In genomic region chr3:5309602-5310001, GRCh38 we compare ENCODE assay signal across 23 cellular contexts.
A peak's percentile ranks its signal among the peaks of the same experiment; 100 is the strongest.
DNase-seq lines count a peak whose midpoint lies in the region; ATAC-seq and TF ChIP-seq lines count a peak whose summit lies in the region.
"Had no signal": no experiment of that assay in that cellular context is flagged by ENCODE, and none has a peak within 500 bp of the region (broad histone marks: within the 10 kb centered on the region; RNA-seq: fewer than 3 reads in every experiment).

No MANE protein-coding gene starts in this region.

- H3K4me3 Mint-ChIP-seq in natural killer cell treated with Interleukin-12 subunit alpha and Interleukin-12 subunit beta and Interleukin-15 and Interleukin-18, amount 100 ng/mL, for 72 hours: no peak overlapping the region
- H3K4me3 Mint-ChIP-seq: B cell; CD14-positive monocyte; CD4-positive, alpha-beta memory T cell; CD4-positive, CD25-positive, alpha-beta regulatory T cell; CD8-positive, alpha-beta memory T cell had no signal

- peak; percentile 62 for ATAC-seq in left colon
- ATAC-seq in natural killer cell treated with Interleukin-12 subunit alpha and Interleukin-12 subunit beta and Interleukin-15 and Interleukin-18, amount 100 ng/mL, for 72 hours: no peak
- ATAC-seq: GM12878 had no signal

- intact Hi-C loops in left colon (cut with DNase I, micrococcal nuclease): no loop called here

- TF ChIP-seq CTCF in 22Rv1 (IDR thresholded peaks at IDR 0.05) (no peak), VCaP (conservative IDR thresholded peaks at IDR 0.05) (no peak)

- peak overlapping the region; percentile 77 for H3K27ac ChIP-seq in 22Rv1
- H3K27ac ChIP-seq in VCaP: peak overlapping the region; percentile 68
- H3K27ac ChIP-seq: BLaER1 treated with 17β-estradiol and CSF1 and Interleukin-3, amounts not matched to agents 10 nM and 100 nM had no signal

- no peak overlapping the region for H3K27ac Mint-ChIP-seq in natural killer cell treated with Interleukin-12 subunit alpha and Interleukin-12 subunit beta and Interleukin-15 and Interleukin-18, amount 100 ng/mL, for 72 hours
- H3K27ac Mint-ChIP-seq: B cell; CD14-positive monocyte; CD4-positive, alpha-beta memory T cell; CD4-positive, CD25-positive, alpha-beta regulatory T cell; CD8-positive, alpha-beta memory T cell had no signal

- H3K36me3 Mint-ChIP-seq in natural killer cell treated with Interleukin-12 subunit alpha and Interleukin-12 subunit beta and Interleukin-15 and Interleukin-18, amount 100 ng/mL, for 72 hours: no peaks in the 10 kb centered on the region
- H3K36me3 Mint-ChIP-seq: CD14-positive monocyte; CD4-positive, alpha-beta memory T cell; CD4-positive, CD25-positive, alpha-beta regulatory T cell; CD8-positive, alpha-beta memory T cell had no signal

- H3K27me3 Mint-ChIP-seq in natural killer cell treated with Interleukin-12 subunit alpha and Interleukin-12 subunit beta and Interleukin-15 and Interleukin-18, amount 100 ng/mL, for 72 hours: peaks cover 2 to 14% of the 10 kb centered on the region in 2 donors
- H3K27me3 Mint-ChIP-seq: B cell had no signal

- H3K4me1 Mint-ChIP-seq in natural killer cell treated with Interleukin-12 subunit alpha and Interleukin-12 subunit beta and Interleukin-15 and Interleukin-18, amount 100 ng/mL, for 72 hours (ENCODE audit: low read depth in 2 of 2): no peaks in the 10 kb centered on the region
- H3K4me1 Mint-ChIP-seq: B cell; CD4-positive, alpha-beta memory T cell; CD4-positive, CD25-positive, alpha-beta regulatory T cell; CD8-positive, alpha-beta memory T cell had no signal

- no peaks in the 10 kb centered on the region for H3K9me3 Mint-ChIP-seq in natural killer cell treated with Interleukin-12 subunit alpha and Interleukin-12 subunit beta and Interleukin-15 and Interleukin-18, amount 100 ng/mL, for 72 hours
- H3K9me3 Mint-ChIP-seq: CD4-positive, CD25-positive, alpha-beta regulatory T cell; CD8-positive, alpha-beta memory T cell had no signal

- no peak for DNase-seq in left colon
- no peak for DNase-seq in natural killer cell treated with Interleukin-12 subunit alpha and Interleukin-12 subunit beta and Interleukin-15 and Interleukin-18, amount 100 ng/mL, for 72 hours (ENCODE audit: low spot score)
- DNase-seq in C1 segment of cervical spinal cord (lab: John Stamatoyannopoulos, UW): no peak
- no peak for DNase-seq in NCI-H1105 treated with DMSO at 0.1 percent for 48 hours (lab: John Stamatoyannopoulos, UW)
- DNase-seq: 8988T; AML-193; CD4-positive, alpha-beta memory T cell; CD4-positive, CD25-positive, alpha-beta regulatory T cell; CD8-positive, alpha-beta memory T cell; COR-L47; DMS 273 treated with DMSO at 0.1 percent for 48 hours; DMS153; DMS53; DMS79; DND-41; EL; GDM1 had no signal
